In genomic region chr7:119102294-119102693, GRCh38 we compare ENCODE assay signal across 27 cellular contexts.
"Had no signal": no experiment of that assay in that cellular context is flagged by ENCODE, and none has a peak within 500 bp of the region (broad histone marks: within the 10 kb centered on the region; RNA-seq: fewer than 3 reads in every experiment).

No MANE protein-coding gene starts in this region.

- H3K4me1 Mint-ChIP-seq: naive thymus-derived CD4-positive, alpha-beta T cell; neural crest cell; stimulated activated memory B cell treated with anti-CD40 and anti-IgM and Interleukin-4, amounts not matched to agents 10 μg/mL and 1 μg/mL and 100 μg/mL, for 72 hours; stimulated activated naive CD8-positive, alpha-beta T cell treated with anti-CD3 and anti-CD28 coated beads, Interleukin-15, amount 100 ng/mL, for 72 hours had no signal

- H3K36me3 ChIP-seq: left ventricle myocardium inferior, pancreas, prostate gland, sigmoid colon, spleen, tibial nerve, upper lobe of left lung, vagina had no signal

- H3K9me3 ChIP-seq: mucosa of descending colon, pancreas, prostate gland, sigmoid colon, spleen, tibial nerve, upper lobe of left lung, vagina had no signal

- H3K27ac ChIP-seq: left ventricle myocardium inferior, pancreas, prostate gland, sigmoid colon, spleen, tibial nerve, upper lobe of left lung, vagina had no signal

- ATAC-seq: mucosa of descending colon; naive thymus-derived CD4-positive, alpha-beta T cell; natural killer cell treated with Interleukin-12 subunit alpha and Interleukin-12 subunit beta and Interleukin-15 and Interleukin-18, amount 100 ng/mL, for 72 hours; pancreas; right cardiac atrium; stimulated activated memory B cell treated with anti-CD40 and anti-IgM and Interleukin-4, amounts not matched to agents 10 μg/mL and 1 μg/mL and 100 μg/mL, for 72 hours; stimulated activated naive CD8-positive, alpha-beta T cell treated with anti-CD3 and anti-CD28 coated beads, Interleukin-15, amount 100 ng/mL, for 72 hours had no signal

- H3K4me3 Mint-ChIP-seq: naive thymus-derived CD4-positive, alpha-beta T cell; natural killer cell treated with Interleukin-12 subunit alpha and Interleukin-12 subunit beta and Interleukin-15 and Interleukin-18, amount 100 ng/mL, for 72 hours; neural crest cell; stimulated activated memory B cell treated with anti-CD40 and anti-IgM and Interleukin-4, amounts not matched to agents 10 μg/mL and 1 μg/mL and 100 μg/mL, for 72 hours; stimulated activated naive CD8-positive, alpha-beta T cell treated with anti-CD3 and anti-CD28 coated beads, Interleukin-15, amount 100 ng/mL, for 72 hours had no signal

- H3K27ac Mint-ChIP-seq: naive thymus-derived CD4-positive, alpha-beta T cell; natural killer cell treated with Interleukin-12 subunit alpha and Interleukin-12 subunit beta and Interleukin-15 and Interleukin-18, amount 100 ng/mL, for 72 hours; stimulated activated memory B cell treated with anti-CD40 and anti-IgM and Interleukin-4, amounts not matched to agents 10 μg/mL and 1 μg/mL and 100 μg/mL, for 72 hours; stimulated activated naive CD8-positive, alpha-beta T cell treated with anti-CD3 and anti-CD28 coated beads, Interleukin-15, amount 100 ng/mL, for 72 hours had no signal

- H3K4me3 ChIP-seq: left ventricle myocardium inferior, lung, mucosa of descending colon, pancreas, prostate gland, sigmoid colon, spleen, tibial nerve, upper lobe of left lung, vagina had no signal

- H3K27me3 Mint-ChIP-seq: naive thymus-derived CD4-positive, alpha-beta T cell; natural killer cell treated with Interleukin-12 subunit alpha and Interleukin-12 subunit beta and Interleukin-15 and Interleukin-18, amount 100 ng/mL, for 72 hours; stimulated activated memory B cell treated with anti-CD40 and anti-IgM and Interleukin-4, amounts not matched to agents 10 μg/mL and 1 μg/mL and 100 μg/mL, for 72 hours; stimulated activated naive CD8-positive, alpha-beta T cell treated with anti-CD3 and anti-CD28 coated beads, Interleukin-15, amount 100 ng/mL, for 72 hours had no signal

- H3K27me3 ChIP-seq: pancreas, sigmoid colon, spleen, tibial nerve, upper lobe of left lung, vagina had no signal

- DNase-seq: islet precursor cell; left ventricle myocardium inferior; mesendoderm; midbrain; mucosa of descending colon; naive thymus-derived CD4-positive, alpha-beta T cell; nucleus accumbens; pancreas; posterior cingulate gyrus; retina; right cardiac atrium; sigmoid colon; small intestine; spleen; stimulated activated CD4-positive, alpha-beta T cell treated with anti-CD3 and anti-CD28 coated beads, Interleukin-4, amount 100 ng/mL, for 4 hours; stimulated activated CD8-positive, alpha-beta memory T cell treated with anti-CD3 and anti-CD28 coated beads, Interleukin-4, amount 100 ng/mL, for 48 hours; stimulated activated naive CD4-positive, alpha-beta T cell treated with Interleukin-2 at 50 U/mL for 16 hours; stimulated activated naive CD8-positive, alpha-beta T cell treated with anti-CD3 and anti-CD28 coated beads, Interleukin-15, amount 100 ng/mL, for 72 hours; substantia nigra; upper lobe of left lung had no signal

- H3K36me3 Mint-ChIP-seq: naive thymus-derived CD4-positive, alpha-beta T cell; natural killer cell treated with Interleukin-12 subunit alpha and Interleukin-12 subunit beta and Interleukin-15 and Interleukin-18, amount 100 ng/mL, for 72 hours; stimulated activated memory B cell treated with anti-CD40 and anti-IgM and Interleukin-4, amounts not matched to agents 10 μg/mL and 1 μg/mL and 100 μg/mL, for 72 hours had no signal

- H3K4me1 ChIP-seq: left ventricle myocardium inferior, pancreas, prostate gland, sigmoid colon, spleen, tibial nerve, upper lobe of left lung, vagina had no signal

- FAIRE-seq: pancreas, small intestine had no signal
